In genomic region chr16:31452631-31453106, GRCh38 we compare ENCODE assay signal across 9 cellular contexts. TPM values are rescaled to one million over a fixed set of nuclear protein-coding genes. Genes with fewer than 3 reads are reported as not detected.
A peak's percentile ranks its signal among the peaks of the same experiment; 100 is the strongest.
DNase-seq lines count a peak whose midpoint lies in the region; ATAC-seq, FAIRE-seq and TF ChIP-seq lines count a peak whose summit lies in the region.
"Had no signal": no experiment of that assay in that cellular context is flagged by ENCODE, and none has a peak within 500 bp of the region (broad histone marks: within the 10 kb centered on the region; RNA-seq: fewer than 3 reads in every experiment).

No MANE protein-coding gene starts in this region.

- CTCF ChIA-PET in CD8-positive, alpha-beta T cell (lab: Charles Lee): interaction anchor here (1.0 to 1.7 kb wide), 2 partner anchors 10 to 70 kb away, joined by 5 to 6 read pairs; partner anchors contain the start of gene ZNF843

- no peak overlapping the region for H3K4me3 ChIP-seq in CD8-positive, alpha-beta T cell (ENCODE audit: low read depth, low read length)
- H3K4me3 ChIP-seq in SJSA1: no peak overlapping the region
- no peak overlapping the region for H3K4me3 ChIP-seq in pancreas

- peaks cover 22% of the 10 kb centered on the region for H3K4me1 ChIP-seq in CD8-positive, alpha-beta T cell (ENCODE audit: insufficient read depth, low read length)
- peaks cover 29% of the 10 kb centered on the region for H3K4me1 ChIP-seq in SJSA1 (replicated peaks)
- H3K4me1 ChIP-seq in pancreas: peaks cover 12 to 44% (median 13%) of the 10 kb centered on the region in 3 donors

- H3K27me3 ChIP-seq in CD8-positive, alpha-beta T cell (ENCODE audit: insufficient read depth, low read length): no peaks in the 10 kb centered on the region
- H3K27me3 ChIP-seq in SJSA1 (replicated peaks) (no peaks in the 10 kb centered on the region), pancreas (no peaks in the 10 kb centered on the region)

- no peaks in the 10 kb centered on the region for H3K27me3 Mint-ChIP-seq in CD8-positive, alpha-beta T cell (ENCODE audit: low read depth)
- H3K27me3 Mint-ChIP-seq: memory B cell had no signal

- POLR2A ChIA-PET in CD8-positive, alpha-beta T cell (lab: Charles Lee): no interaction called here

- peaks cover 43% of the 10 kb centered on the region for H3K4me1 Mint-ChIP-seq in CD8-positive, alpha-beta T cell (ENCODE audit: low read depth)

- no peak for TF ChIP-seq CTCF in CD8-positive, alpha-beta T cell (IDR thresholded peaks at IDR 0.05)
- TF ChIP-seq CTCF in pancreas (IDR thresholded peaks at IDR 0.05): no peak

- no peak for DNase-seq in CD8-positive, alpha-beta T cell
- peak; percentile 74 to 82 for DNase-seq in SJSA1 (ENCODE audit: low read depth in 1 of 2, low spot score in 2 of 2)
- peak; percentile 90 for DNase-seq in fibroblast of gingiva (ENCODE audit: low read depth)
- DNase-seq in pancreas: no peak
- no peak for DNase-seq in NCI-H345 (lab: John Stamatoyannopoulos, UW)
- no peak for DNase-seq in DMS79 (lab: John Stamatoyannopoulos, UW)

- FAIRE-seq in pancreas (lab: Jason Lieb, UNC): no peak

- no peaks in the 10 kb centered on the region for H3K9me3 Mint-ChIP-seq in CD8-positive, alpha-beta T cell
- H3K9me3 Mint-ChIP-seq: memory B cell had no signal

- intact Hi-C loops in CD8-positive, alpha-beta T cell (cut with DNase I, micrococcal nuclease): no loop called here
- intact Hi-C loops in pancreas (cut with DNase I): no loop called here

- peak overlapping the region; percentile 79 for H3K27ac Mint-ChIP-seq in CD8-positive, alpha-beta T cell

- 52 to 70% methylated on average over 3 of the region's 3 CpGs for WGBS in pancreas, 2 donors

- no peaks in the 10 kb centered on the region for H3K9me3 ChIP-seq in CD8-positive, alpha-beta T cell (ENCODE audit: low read length)
- H3K9me3 ChIP-seq in SJSA1 (replicated peaks) (no peaks in the 10 kb centered on the region), pancreas (no peaks in the 10 kb centered on the region)

- no peak for ATAC-seq in CD8-positive, alpha-beta T cell
- ATAC-seq in pancreas (peak in 3 of 4 donors; percentile 37 to 55 (median 43)), HG02981 (IDR thresholded peaks at IDR 0.05; ENCODE audit: unreplicated experiment) (no peak), HG02870 (IDR thresholded peaks at IDR 0.05; ENCODE audit: unreplicated experiment) (no peak)

- H3K27ac ChIP-seq in CD8-positive, alpha-beta T cell (ENCODE audit: low read depth, low read length): no peak overlapping the region
- H3K27ac ChIP-seq in SJSA1 (peak overlapping the region; percentile 67), pancreas (peak overlapping the region in 1 of 4 donors; percentile 46)

- peaks cover 7% of the 10 kb centered on the region for H3K36me3 Mint-ChIP-seq in CD8-positive, alpha-beta T cell

- no peak overlapping the region for H3K4me3 Mint-ChIP-seq in CD8-positive, alpha-beta T cell
- H3K4me3 Mint-ChIP-seq: memory B cell had no signal

- H3K36me3 ChIP-seq in CD8-positive, alpha-beta T cell (ENCODE audit: insufficient read depth, low read length): no peaks in the 10 kb centered on the region
- H3K36me3 ChIP-seq in SJSA1: peaks cover 13% of the 10 kb centered on the region
- no peaks in the 10 kb centered on the region for H3K36me3 ChIP-seq in pancreas

RNA-seq across cellular contexts. Expression of gene ARMC5, which starts 6.6 kb away (rescaled TPM):
- 10 to 100 TPM; 22.4 to 24.0 TPM for total RNA-seq in CD8-positive, alpha-beta T cell
- 9.8 and 11.6 TPM in 2 replicates for total RNA-seq in SJSA1 (2014; rRNA removed; shearing (Covaris generic))
- 1 to 10 TPM; 2.3 to 6.2 (median 4.3) TPM for total RNA-seq in pancreas
- polyA plus RNA-seq in pancreas: 10 to 100 TPM; 16.6 to 18.1 TPM

RNA-seq across cellular contexts. Expression of gene ZNF843, which starts 10.1 kb away (rescaled TPM):
- not detected for total RNA-seq in CD8-positive, alpha-beta T cell
- total RNA-seq in SJSA1 (2014; rRNA removed; shearing (Covaris generic)): 0.32 TPM in 1 of 2 replicates, not detected in the other
- 1 to 10 TPM; 2.0 to 3.4 (median 2.1) TPM for total RNA-seq in pancreas
- 1 to 10 TPM; 1.1 to 1.5 TPM for polyA plus RNA-seq in pancreas

RNA-seq across cellular contexts. Expression of gene TGFB1I1, which starts 19.3 kb away (rescaled TPM):
- under 1 TPM; 0.31 to 0.60 TPM for total RNA-seq in CD8-positive, alpha-beta T cell
- total RNA-seq in SJSA1 (2014; rRNA removed; shearing (Covaris generic)): 66.3 and 90.1 TPM in 2 replicates
- 10 to 100 TPM in 1 of 6 donors, 1 to 10 TPM in 5; 1.1 to 13.2 (median 4.6) TPM for total RNA-seq in pancreas
- 1 to 10 TPM; 8.6 TPM for polyA plus RNA-seq in pancreas

RNA-seq across cellular contexts. Expression of gene COX6A2, which starts 24.5 kb away (rescaled TPM):
- not detected for total RNA-seq in CD8-positive, alpha-beta T cell
- total RNA-seq in SJSA1 (2014; rRNA removed; shearing (Covaris generic)): not detected in 2 replicates
- under 1 TPM in 4 of 6 donors, not detected in 2; 0.39 to 0.61 (median 0.52) TPM for total RNA-seq in pancreas
- polyA plus RNA-seq in pancreas: 1 to 10 TPM; 2.0 to 5.5 TPM

RNA-seq across cellular contexts. Expression of gene SLC5A2, which starts 30.3 kb away (rescaled TPM):
- 1 to 10 TPM; 1.8 to 2.4 TPM for total RNA-seq in CD8-positive, alpha-beta T cell
- total RNA-seq in SJSA1 (2014; rRNA removed; shearing (Covaris generic)): not detected in 2 replicates
- total RNA-seq in pancreas: under 1 TPM; 0.35 to 0.84 (median 0.54) TPM
- 1 to 10 TPM; 2.8 to 4.9 TPM for polyA plus RNA-seq in pancreas

Comparison
In these comparisons a context has a peak if more than half of its experiments do, and no peak if none do; other contexts are left out.
1. ATAC-seq: peak in pancreas (3 of 4); none in CD8-positive, alpha-beta T cell (single experiment), HG02981 (single experiment) and HG02870 (single experiment).
2. DNase-seq: peak in SJSA1 (2 of 2) and fibroblast of gingiva (single experiment); none in CD8-positive, alpha-beta T cell (0 of 7), pancreas (0 of 6), NCI-H345 (single experiment) and DMS79 (single experiment).